Comparison of ENCODE assay signal across 8 cellular contexts in the genomic region with DNA sequence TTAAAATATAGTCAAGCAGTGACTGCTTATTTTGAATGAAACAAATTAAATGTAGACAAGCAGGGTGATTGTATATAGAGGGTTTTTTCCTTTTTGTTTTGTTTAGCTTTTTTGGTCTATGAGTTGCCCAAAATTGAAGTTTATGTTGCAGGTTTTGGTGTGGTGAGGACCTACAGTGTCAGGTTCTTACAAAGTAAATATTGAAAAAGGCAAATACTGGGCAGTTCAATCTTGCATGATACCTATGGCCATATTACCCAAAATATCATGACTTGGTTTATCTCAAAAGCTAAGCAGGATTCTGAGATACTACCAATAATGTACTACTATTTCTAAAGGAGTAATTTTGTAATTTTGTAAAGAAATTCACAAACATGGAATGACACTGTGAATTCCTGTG. TPM values are rescaled to one million over a fixed set of nuclear protein-coding genes. Genes with fewer than 3 reads are reported as not detected.
DNase-seq lines count a peak whose midpoint lies in the region; ATAC-seq and TF ChIP-seq lines count a peak whose summit lies in the region.

No MANE protein-coding gene starts in this region.

- H3K9me3 Mint-ChIP-seq in T-cell = no peaks in the 10 kb centered on the region

- no peaks in the 10 kb centered on the region for H3K27me3 Mint-ChIP-seq in T-cell

- H3K27ac Mint-ChIP-seq in T-cell = no peak overlapping the region

- no peaks in the 10 kb centered on the region for H3K36me3 ChIP-seq in HAP-1 (replicated peaks)
- no peaks in the 10 kb centered on the region for H3K36me3 ChIP-seq in skeletal muscle tissue (ENCODE audit: control insufficient read depth in 3 of 3, insufficient read depth in 3 of 3, low read length in 3 of 3)

- H3K4me1 Mint-ChIP-seq in T-cell = peaks cover 49 to 60% (median 58%) of the 10 kb centered on the region in 3 donors

- DNase-seq in HAP-1 (ENCODE audit: low spot score in 2 of 2) (no peak), T-cell (no peak), foreskin keratinocyte (no peak), medulla oblongata (ENCODE audit: extremely low spot score) (no peak), NCI-H2107 (lab: John Stamatoyannopoulos, UW) (no peak), NCI-H187 treated with DMSO at 0.1 percent for 48 hours (lab: John Stamatoyannopoulos, UW) (no peak), iPS-NIHi7 (ENCODE audit: extremely low spot score) (no peak)

- H3K27me3 ChIP-seq in HAP-1 (ENCODE audit: low read depth) (no peaks in the 10 kb centered on the region), foreskin keratinocyte (no peaks in the 10 kb centered on the region), skeletal muscle tissue (ENCODE audit: control insufficient read depth in 3 of 3, insufficient read depth in 3 of 3, low read length in 3 of 3) (no peaks in the 10 kb centered on the region)

- H3K4me1 ChIP-seq in HAP-1 (peaks cover 29% of the 10 kb centered on the region), foreskin keratinocyte (peaks cover 22% of the 10 kb centered on the region), skeletal muscle tissue (ENCODE audit: control insufficient read depth in 3 of 3, insufficient read depth in 3 of 3, low read length in 3 of 3) (peaks cover 6 to 23% (median 11%) of the 10 kb centered on the region in 3 donors)

- H3K9ac ChIP-seq in skeletal muscle tissue (ENCODE audit: low read depth in 1 of 3, low read length in 3 of 3) = peak overlapping the region; percentile 79 to 99 (median 88)

- no peaks in the 10 kb centered on the region for H3K9me3 ChIP-seq in HAP-1
- H3K9me3 ChIP-seq in skeletal muscle tissue (ENCODE audit: control insufficient read depth in 3 of 3, low read length in 3 of 3) = no peaks in the 10 kb centered on the region

- H3K4me3 ChIP-seq in HAP-1 (peak overlapping the region; percentile 39), skeletal muscle tissue (ENCODE audit: low read length in 3 of 3) (peak overlapping the region; percentile 70 to 96 (median 74))

- ATAC-seq in T-cell (replicated peaks in 1 of 4) (no peak), foreskin keratinocyte (no peak)

- POLR2A ChIA-PET in T-cell (lab: Charles Lee) = interaction anchor here (0.6 to 4.7 kb wide), 5 partner anchors 28 to 86 kb away, joined by 3 to 183 read pairs (median 7); a partner anchor contains a TSS

- H3K4me3 Mint-ChIP-seq in T-cell = peak overlapping the region; percentile 39 to 87 (median 63)

- H3K27ac ChIP-seq in foreskin keratinocyte (peak overlapping the region; percentile 100), skeletal muscle tissue (ENCODE audit: low read depth, low read length) (peak overlapping the region; percentile 94)

- CTCF ChIA-PET in T-cell (lab: Charles Lee) = interaction anchor here (0.6 to 6.7 kb wide), 3 partner anchors 11 to 29 kb away, joined by 3 to 74 read pairs (median 39); a partner anchor contains a TSS

- no peak for TF ChIP-seq CTCF in foreskin keratinocyte (conservative IDR thresholded peaks at IDR 0.05)

- H3K36me3 Mint-ChIP-seq in T-cell = no peaks in the 10 kb centered on the region

- in situ Hi-C loops in HAP-1 (cut with MboI; ENCODE audit: low sequenced_read_pairs) = no loop called here

RNA-seq across cellular contexts. Expression of a gene that starts 1.8 kb away (rescaled TPM):
- total RNA-seq in T-cell = 10 to 100 TPM in 4 of 5 donors, 1 to 10 TPM in 1; 10.0 to 19.6 (median 12.2) TPM
- total RNA-seq in foreskin keratinocyte = 14.1 and 19.9 TPM in 2 replicates
- polyA plus RNA-seq in foreskin keratinocyte = 6.0 and 7.2 TPM in 2 replicates
- 53.8 TPM for total RNA-seq in skeletal muscle tissue

RNA-seq across cellular contexts. Expression of a gene that starts 27.6 kb away (rescaled TPM):
- total RNA-seq in T-cell (100 to 1,000 TPM; 180 to 224 (median 194) TPM), foreskin keratinocyte (140 and 146 TPM in 2 replicates), skeletal muscle tissue (124 TPM)
- polyA plus RNA-seq in foreskin keratinocyte = 60.7 and 73.1 TPM in 2 replicates

RNA-seq across cellular contexts. Expression of a gene that starts 39.3 kb away (rescaled TPM):
- total RNA-seq in T-cell = under 1 TPM; 0.09 to 0.19 (median 0.16) TPM
- 0.71 TPM in 2 replicates for total RNA-seq in foreskin keratinocyte
- 0.32 and 0.33 TPM in 2 replicates for polyA plus RNA-seq in foreskin keratinocyte
- 1.6 TPM for total RNA-seq in skeletal muscle tissue
